22 cellular contexts compared by ENCODE assay signal in genomic region chr13:99362362-99362761, GRCh38. TPM values are rescaled to one million over a fixed set of nuclear protein-coding genes. Genes with fewer than 3 reads are reported as not detected.
DNase-seq lines count a peak whose midpoint lies in the region; ATAC-seq and TF ChIP-seq lines count a peak whose summit lies in the region.
"Had no signal": no experiment of that assay in that cellular context is flagged by ENCODE, and none has a peak within 500 bp of the region (broad histone marks: within the 10 kb centered on the region; RNA-seq: fewer than 3 reads in every experiment).

No MANE protein-coding gene starts in this region.

- no peak for ATAC-seq in activated naive CD4-positive, alpha-beta T cell treated with anti-CD3 and anti-CD28 coated beads, Interleukin-2, amount 50 U/mL, for 72 hours
- ATAC-seq in activated naive CD8-positive, alpha-beta T cell treated with anti-CD3 and anti-CD28 coated beads, Interleukin-2, amount 50 U/mL, for 24 hours: no peak
- no peak for ATAC-seq in stimulated activated naive B cell treated with anti-CD40 and anti-IgM and Interleukin-4, amounts not matched to agents 10 μg/mL and 1 μg/mL and 100 μg/mL, for 72 hours (replicated peaks)
- no peak for ATAC-seq in HG02623 (IDR thresholded peaks at IDR 0.05; ENCODE audit: unreplicated experiment)
- ATAC-seq: esophagus mucosa, sciatic nerve, WTC11 had no signal

- peak overlapping the region; percentile 51 for H3K4me3 Mint-ChIP-seq in activated naive CD4-positive, alpha-beta T cell treated with anti-CD3 and anti-CD28 coated beads, Interleukin-2, amount 50 U/mL, for 24 hours
- peak overlapping the region in 1 of 4 donors; percentile 56 for H3K4me3 Mint-ChIP-seq in IgD-negative memory B cell
- H3K4me3 Mint-ChIP-seq in activated naive CD8-positive, alpha-beta T cell treated with anti-CD3 and anti-CD28 coated beads, Interleukin-2, amount 50 U/mL, for 24 hours: no peak overlapping the region
- H3K4me3 Mint-ChIP-seq in stimulated activated naive B cell treated with anti-CD40 and anti-IgM and Interleukin-4, amounts not matched to agents 10 μg/mL and 1 μg/mL and 100 μg/mL, for 72 hours: no peak overlapping the region
- H3K4me3 Mint-ChIP-seq in neural progenitor cell: no peak overlapping the region
- H3K4me3 Mint-ChIP-seq: WTC11 had no signal

- H3K4me2 ChIP-seq in neural progenitor cell: no peak overlapping the region
- H3K4me2 ChIP-seq: hepatocyte, KMS-11 had no signal

- no peaks in the 10 kb centered on the region for H3K9me3 Mint-ChIP-seq in activated naive CD4-positive, alpha-beta T cell treated with anti-CD3 and anti-CD28 coated beads, Interleukin-2, amount 50 U/mL, for 24 hours
- H3K9me3 Mint-ChIP-seq in activated naive CD4-positive, alpha-beta T cell treated with anti-CD3 and anti-CD28 coated beads, Interleukin-2, amount 50 U/mL, for 72 hours: no peaks in the 10 kb centered on the region
- H3K9me3 Mint-ChIP-seq in IgD-negative memory B cell (no peaks in the 10 kb centered on the region), neural progenitor cell (no peaks in the 10 kb centered on the region)
- no peaks in the 10 kb centered on the region for H3K9me3 Mint-ChIP-seq in activated naive CD8-positive, alpha-beta T cell treated with anti-CD3 and anti-CD28 coated beads, Interleukin-2, amount 50 U/mL, for 24 hours
- no peaks in the 10 kb centered on the region for H3K9me3 Mint-ChIP-seq in stimulated activated naive B cell treated with anti-CD40 and anti-IgM and Interleukin-4, amounts not matched to agents 10 μg/mL and 1 μg/mL and 100 μg/mL, for 72 hours
- H3K9me3 Mint-ChIP-seq: WTC11 had no signal

- no peak overlapping the region for H2AFZ ChIP-seq in neural progenitor cell (replicated peaks)
- H2AFZ ChIP-seq: hepatocyte had no signal

- peaks cover 100% of the 10 kb centered on the region for H3K4me1 Mint-ChIP-seq in activated naive CD4-positive, alpha-beta T cell treated with anti-CD3 and anti-CD28 coated beads, Interleukin-2, amount 50 U/mL, for 24 hours
- H3K4me1 Mint-ChIP-seq in IgD-negative memory B cell: peaks cover 71 to 81% (median 78%) of the 10 kb centered on the region in 3 donors
- H3K4me1 Mint-ChIP-seq in activated naive CD8-positive, alpha-beta T cell treated with anti-CD3 and anti-CD28 coated beads, Interleukin-2, amount 50 U/mL, for 24 hours: peaks cover 93% of the 10 kb centered on the region
- peaks cover 58 to 89% of the 10 kb centered on the region in 2 donors for H3K4me1 Mint-ChIP-seq in stimulated activated naive B cell treated with anti-CD40 and anti-IgM and Interleukin-4, amounts not matched to agents 10 μg/mL and 1 μg/mL and 100 μg/mL, for 72 hours
- peaks cover 16% of the 10 kb centered on the region for H3K4me1 Mint-ChIP-seq in neural progenitor cell

- 100% methylated on average over 1 of the region's 1 CpG for WGBS in thyroid gland, 2 donors

- H3K27ac Mint-ChIP-seq in activated naive CD4-positive, alpha-beta T cell treated with anti-CD3 and anti-CD28 coated beads, Interleukin-2, amount 50 U/mL, for 24 hours: peak overlapping the region; percentile 88
- no peak overlapping the region for H3K27ac Mint-ChIP-seq in activated naive CD4-positive, alpha-beta T cell treated with anti-CD3 and anti-CD28 coated beads, Interleukin-2, amount 50 U/mL, for 72 hours
- H3K27ac Mint-ChIP-seq in IgD-negative memory B cell: peak overlapping the region; percentile 29 to 80 (median 35)
- H3K27ac Mint-ChIP-seq in activated naive CD8-positive, alpha-beta T cell treated with anti-CD3 and anti-CD28 coated beads, Interleukin-2, amount 50 U/mL, for 24 hours: peak overlapping the region; percentile 29
- H3K27ac Mint-ChIP-seq in stimulated activated naive B cell treated with anti-CD40 and anti-IgM and Interleukin-4, amounts not matched to agents 10 μg/mL and 1 μg/mL and 100 μg/mL, for 72 hours: peak overlapping the region; percentile 70
- H3K27ac Mint-ChIP-seq in neural progenitor cell: no peak overlapping the region
- H3K27ac Mint-ChIP-seq: WTC11 had no signal

- peaks cover 9% of the 10 kb centered on the region for H3K36me3 ChIP-seq in neural progenitor cell
- peaks cover 0 to 3% of the 10 kb centered on the region in 2 donors for H3K36me3 ChIP-seq in thyroid gland

- H3K79me2 ChIP-seq in neural progenitor cell (ENCODE audit: low read depth): no peaks in the 10 kb centered on the region
- H3K79me2 ChIP-seq: hepatocyte had no signal

- H3K4me3 ChIP-seq in neural progenitor cell (no peak overlapping the region), thyroid gland (replicated peaks in 1 of 3) (no peak overlapping the region)
- H3K4me3 ChIP-seq: hepatocyte, left ventricle myocardium inferior, SK-N-MC, testis had no signal

- H3K27me3 ChIP-seq in neural progenitor cell (no peaks in the 10 kb centered on the region), thyroid gland (no peaks in the 10 kb centered on the region)
- H3K27me3 ChIP-seq: hepatocyte, testis had no signal

- peaks cover 10% of the 10 kb centered on the region for H3K4me1 ChIP-seq in neural progenitor cell
- H3K4me1 ChIP-seq in thyroid gland: peaks cover 3 to 5% of the 10 kb centered on the region in 2 donors

- no peak for DNase-seq in activated naive CD4-positive, alpha-beta T cell treated with anti-CD3 and anti-CD28 coated beads, Interleukin-2, amount 50 U/mL, for 72 hours (ENCODE audit: low spot score in 2 of 2)
- no peak for DNase-seq in activated naive CD8-positive, alpha-beta T cell treated with anti-CD3 and anti-CD28 coated beads, Interleukin-2, amount 50 U/mL, for 24 hours
- no peak for DNase-seq in stimulated activated naive B cell treated with anti-CD40 and anti-IgM and Interleukin-4, amounts not matched to agents 10 μg/mL and 1 μg/mL and 100 μg/mL, for 72 hours
- no peak for DNase-seq in neural progenitor cell (ENCODE audit: low spot score)
- no peak for DNase-seq in thyroid gland
- DNase-seq: DMS79; effector CD8-positive, alpha-beta T cell; foreskin melanocyte; left ventricle myocardium inferior; NCI-H1436 treated with DMSO at 0.1 percent for 48 hours; NCI-H524 treated with DMSO at 0.1 percent for 48 hours; testis had no signal

- TF ChIP-seq CTCF in neural progenitor cell (IDR thresholded peaks at IDR 0.05): no peak
- no peak for TF ChIP-seq CTCF in thyroid gland (IDR thresholded peaks at IDR 0.05)

- H3K36me3 Mint-ChIP-seq in activated naive CD4-positive, alpha-beta T cell treated with anti-CD3 and anti-CD28 coated beads, Interleukin-2, amount 50 U/mL, for 24 hours: peaks cover 28% of the 10 kb centered on the region
- H3K36me3 Mint-ChIP-seq in activated naive CD4-positive, alpha-beta T cell treated with anti-CD3 and anti-CD28 coated beads, Interleukin-2, amount 50 U/mL, for 72 hours: peaks cover 22 to 24% of the 10 kb centered on the region in 2 donors
- H3K36me3 Mint-ChIP-seq in IgD-negative memory B cell (peaks cover 10% of the 10 kb centered on the region), neural progenitor cell (peaks cover 25% of the 10 kb centered on the region)
- peaks cover 47% of the 10 kb centered on the region for H3K36me3 Mint-ChIP-seq in activated naive CD8-positive, alpha-beta T cell treated with anti-CD3 and anti-CD28 coated beads, Interleukin-2, amount 50 U/mL, for 24 hours (ENCODE audit: low read depth)
- peaks cover 39 to 57% of the 10 kb centered on the region in 2 donors for H3K36me3 Mint-ChIP-seq in stimulated activated naive B cell treated with anti-CD40 and anti-IgM and Interleukin-4, amounts not matched to agents 10 μg/mL and 1 μg/mL and 100 μg/mL, for 72 hours

- no peaks in the 10 kb centered on the region for H3K9me3 ChIP-seq in neural progenitor cell (ENCODE audit: low read depth)
- H3K9me3 ChIP-seq in thyroid gland: no peaks in the 10 kb centered on the region
- H3K9me3 ChIP-seq: left ventricle myocardium inferior, testis had no signal

- H3K27me3 Mint-ChIP-seq in activated naive CD4-positive, alpha-beta T cell treated with anti-CD3 and anti-CD28 coated beads, Interleukin-2, amount 50 U/mL, for 24 hours: no peaks in the 10 kb centered on the region
- H3K27me3 Mint-ChIP-seq in IgD-negative memory B cell (peaks cover 1% of the 10 kb centered on the region), neural progenitor cell (ENCODE audit: insufficient read depth, low read depth) (no peaks in the 10 kb centered on the region)
- no peaks in the 10 kb centered on the region for H3K27me3 Mint-ChIP-seq in activated naive CD8-positive, alpha-beta T cell treated with anti-CD3 and anti-CD28 coated beads, Interleukin-2, amount 50 U/mL, for 24 hours
- H3K27me3 Mint-ChIP-seq in stimulated activated naive B cell treated with anti-CD40 and anti-IgM and Interleukin-4, amounts not matched to agents 10 μg/mL and 1 μg/mL and 100 μg/mL, for 72 hours: no peaks in the 10 kb centered on the region

- no peaks in the 10 kb centered on the region for H3F3A ChIP-seq in neural progenitor cell (ENCODE audit: low read depth)

- peaks cover 14% of the 10 kb centered on the region for H4K20me1 ChIP-seq in neural progenitor cell (ENCODE audit: low read depth)

- TF ChIP-seq POLR2A in thyroid gland (IDR thresholded peaks at IDR 0.05): no peak

- no peak overlapping the region for H3K9ac ChIP-seq in neural progenitor cell
- H3K9ac ChIP-seq: KMS-11 had no signal

- intact Hi-C loops in thyroid gland (cut with DNase I): no loop called here

- H3K27ac ChIP-seq in neural progenitor cell (no peak overlapping the region), thyroid gland (no peak overlapping the region)
- H3K27ac ChIP-seq: hepatocyte, KMS-11, left ventricle myocardium inferior, RWPE1, SK-N-MC, testis had no signal

RNA-seq across cellular contexts. Expression of gene GPR183, which starts 55.2 kb away (rescaled TPM):
- total RNA-seq in activated naive CD4-positive, alpha-beta T cell treated with anti-CD3 and anti-CD28 coated beads, Interleukin-2, amount 50 U/mL, for 72 hours: 10 to 100 TPM; 55.0 to 55.4 TPM
- 494 TPM for polyA plus RNA-seq in IgD-negative memory B cell
- total RNA-seq in neural progenitor cell (ENCODE audit: low replicate concordance): not detected in 2 replicates
- total RNA-seq in thyroid gland: 1 to 10 TPM; 2.5 to 9.7 (median 5.1) TPM

Comparison
In these comparisons a context has a peak if more than half of its experiments do, and no peak if none do; other contexts are left out.
1. H3K27ac Mint-ChIP-seq: peak in activated naive CD4-positive, alpha-beta T cell treated with anti-CD3 and anti-CD28 coated beads, Interleukin-2, amount 50 U/mL, for 24 hours (single experiment), IgD-negative memory B cell (3 of 3), activated naive CD8-positive, alpha-beta T cell treated with anti-CD3 and anti-CD28 coated beads, Interleukin-2, amount 50 U/mL, for 24 hours (single experiment) and stimulated activated naive B cell treated with anti-CD40 and anti-IgM and Interleukin-4, amounts not matched to agents 10 μg/mL and 1 μg/mL and 100 μg/mL, for 72 hours (single experiment); none in activated naive CD4-positive, alpha-beta T cell treated with anti-CD3 and anti-CD28 coated beads, Interleukin-2, amount 50 U/mL, for 72 hours (0 of 2) and neural progenitor cell (single experiment).
2. RNA of gene GPR183, which starts 55.2 kb away (total RNA-seq): 55.0 to 55.4 TPM in activated naive CD4-positive, alpha-beta T cell treated with anti-CD3 and anti-CD28 coated beads, Interleukin-2, amount 50 U/mL, for 72 hours; 2.5 to 9.7 TPM in thyroid gland and not detected in neural progenitor cell; every median in the first group is over 4 times any median in the second.